ENCODE assay signal across 14 cellular contexts in genomic region chr6:40164345-40164755, GRCh38.
DNase-seq lines count a peak whose midpoint lies in the region; ATAC-seq lines count a peak whose summit lies in the region.
"Had no signal": no experiment of that assay in that cellular context is flagged by ENCODE, and none has a peak within 500 bp of the region (broad histone marks: within the 10 kb centered on the region; RNA-seq: fewer than 3 reads in every experiment).

No MANE protein-coding gene starts in this region.

- WGBS in trophoblast cell (ENCODE audit: extremely low coverage, insufficient coverage, insufficient read length) = no CpG with 5 or more reads among the region's 8 CpGs

- H3K18ac ChIP-seq in trophoblast cell (ENCODE audit: low read length) = no peak overlapping the region

- no peak for ATAC-seq in stimulated activated memory B cell treated with anti-CD40 and anti-IgM and Interleukin-4, amounts not matched to agents 10 μg/mL and 1 μg/mL and 100 μg/mL, for 72 hours
- ATAC-seq: activated CD8-positive, alpha-beta T cell treated with anti-CD3 and anti-CD28 coated beads for 36 hours; stimulated activated naive B cell treated with anti-CD40 and anti-IgM and Interleukin-4, amounts not matched to agents 10 μg/mL and 1 μg/mL and 100 μg/mL, for 72 hours had no signal

- no peak overlapping the region for H2BK12ac ChIP-seq in trophoblast cell (ENCODE audit: low read length)

- H3K9ac ChIP-seq in trophoblast cell (ENCODE audit: low read length) = no peak overlapping the region

- H4K91ac ChIP-seq in trophoblast cell (ENCODE audit: low read depth, low read length) = no peak overlapping the region

- H3K9me3 ChIP-seq in trophoblast cell (ENCODE audit: insufficient read depth, low read depth, low read length) = no peaks in the 10 kb centered on the region

- no peak overlapping the region for H2AK5ac ChIP-seq in trophoblast cell (ENCODE audit: low read length)

- no peaks in the 10 kb centered on the region for H3K27me3 ChIP-seq in H7 (ENCODE audit: control insufficient read depth, insufficient read depth, low read length)
- H3K27me3 ChIP-seq in trophoblast cell (ENCODE audit: insufficient read depth, low read length) = no peaks in the 10 kb centered on the region

- no peaks in the 10 kb centered on the region for H3K36me3 Mint-ChIP-seq in stimulated activated memory B cell treated with anti-CD40 and anti-IgM and Interleukin-4, amounts not matched to agents 10 μg/mL and 1 μg/mL and 100 μg/mL, for 72 hours
- H3K36me3 Mint-ChIP-seq: stimulated activated naive B cell treated with anti-CD40 and anti-IgM and Interleukin-4, amounts not matched to agents 10 μg/mL and 1 μg/mL and 100 μg/mL, for 72 hours had no signal

- H3K4me1 ChIP-seq in trophoblast cell (ENCODE audit: control insufficient read depth in 1 of 2, insufficient read depth in 2 of 2, low read length in 2 of 2) = no peaks in the 10 kb centered on the region

- H3K36me3 ChIP-seq in H7 (replicated peaks; ENCODE audit: control insufficient read depth, insufficient read depth, low read length) = no peaks in the 10 kb centered on the region
- no peaks in the 10 kb centered on the region for H3K36me3 ChIP-seq in trophoblast cell (ENCODE audit: control insufficient read depth in 1 of 2, insufficient read depth in 2 of 2, low read length in 2 of 2)

- no peak overlapping the region for H4K8ac ChIP-seq in trophoblast cell (ENCODE audit: low read depth, low read length)

- H3K4me1 Mint-ChIP-seq in stimulated activated memory B cell treated with anti-CD40 and anti-IgM and Interleukin-4, amounts not matched to agents 10 μg/mL and 1 μg/mL and 100 μg/mL, for 72 hours = no peaks in the 10 kb centered on the region
- H3K4me1 Mint-ChIP-seq: neural crest cell had no signal

- no peaks in the 10 kb centered on the region for H3K79me1 ChIP-seq in trophoblast cell (ENCODE audit: low read length)

- H2BK120ac ChIP-seq in trophoblast cell (ENCODE audit: insufficient read depth, low read length, poor library complexity) = no peak overlapping the region

- H2AFZ ChIP-seq in trophoblast cell (ENCODE audit: insufficient read depth, low read length, poor library complexity) = no peak overlapping the region

- DNase-seq in H7 (peak; percentile 7), OCI-M1 (lab: John Stamatoyannopoulos, UW) (peak; percentile 32), globus pallidus (ENCODE audit: low spot score) (peak; percentile 64), skeletal muscle cell (ENCODE audit: low read depth) (peak; percentile 1), SW 1271 (lab: John Stamatoyannopoulos, UW) (no peak), trophoblast cell (no peak)
- DNase-seq: activated CD8-positive, alpha-beta T cell treated with anti-CD3 and anti-CD28 coated beads for 36 hours; activated naive CD4-positive, alpha-beta T cell; Calu3; MV-4-11; stimulated activated naive B cell treated with anti-CD40 and anti-IgM and Interleukin-4, amounts not matched to agents 10 μg/mL and 1 μg/mL and 100 μg/mL, for 72 hours; T-helper 1 cell had no signal

- no peak overlapping the region for H3K14ac ChIP-seq in trophoblast cell (ENCODE audit: low read length)

- no peak overlapping the region for H3K4ac ChIP-seq in trophoblast cell (ENCODE audit: low read depth, low read length)

- H3K23ac ChIP-seq in trophoblast cell (ENCODE audit: low read length) = no peak overlapping the region

- H3K9me3 Mint-ChIP-seq in stimulated activated memory B cell treated with anti-CD40 and anti-IgM and Interleukin-4, amounts not matched to agents 10 μg/mL and 1 μg/mL and 100 μg/mL, for 72 hours = no peaks in the 10 kb centered on the region
- H3K9me3 Mint-ChIP-seq: activated CD8-positive, alpha-beta T cell treated with anti-CD3 and anti-CD28 coated beads for 36 hours; neural crest cell had no signal

- no peaks in the 10 kb centered on the region for H3K79me2 ChIP-seq in trophoblast cell (ENCODE audit: control insufficient read depth, insufficient read depth, low read length, poor library complexity)

- H3K27me3 Mint-ChIP-seq in stimulated activated memory B cell treated with anti-CD40 and anti-IgM and Interleukin-4, amounts not matched to agents 10 μg/mL and 1 μg/mL and 100 μg/mL, for 72 hours = peaks cover 32% of the 10 kb centered on the region

- H3K27ac Mint-ChIP-seq in stimulated activated memory B cell treated with anti-CD40 and anti-IgM and Interleukin-4, amounts not matched to agents 10 μg/mL and 1 μg/mL and 100 μg/mL, for 72 hours = no peak overlapping the region
- H3K27ac Mint-ChIP-seq: activated CD8-positive, alpha-beta T cell treated with anti-CD3 and anti-CD28 coated beads for 36 hours; stimulated activated naive B cell treated with anti-CD40 and anti-IgM and Interleukin-4, amounts not matched to agents 10 μg/mL and 1 μg/mL and 100 μg/mL, for 72 hours had no signal

- no peak overlapping the region for H2BK5ac ChIP-seq in trophoblast cell (ENCODE audit: low read depth, low read length, poor library complexity)

- no peak overlapping the region for H3K27ac ChIP-seq in trophoblast cell (ENCODE audit: low read depth, low read length)

- H3K4me2 ChIP-seq in trophoblast cell (ENCODE audit: low read length) = no peak overlapping the region

- no peak overlapping the region for H3K4me3 ChIP-seq in H7 (ENCODE audit: insufficient read depth, low read depth, low read length)
- no peak overlapping the region for H3K4me3 ChIP-seq in skeletal muscle cell (ENCODE audit: low read depth, low read length)
- no peak overlapping the region for H3K4me3 ChIP-seq in trophoblast cell (ENCODE audit: low read depth, low read length)

- H3K4me3 Mint-ChIP-seq in stimulated activated memory B cell treated with anti-CD40 and anti-IgM and Interleukin-4, amounts not matched to agents 10 μg/mL and 1 μg/mL and 100 μg/mL, for 72 hours = no peak overlapping the region
- H3K4me3 Mint-ChIP-seq: activated CD8-positive, alpha-beta T cell treated with anti-CD3 and anti-CD28 coated beads for 36 hours; neural crest cell; stimulated activated naive B cell treated with anti-CD40 and anti-IgM and Interleukin-4, amounts not matched to agents 10 μg/mL and 1 μg/mL and 100 μg/mL, for 72 hours had no signal

- H4K12ac ChIP-seq in trophoblast cell (ENCODE audit: low read depth, low read length) = no peak overlapping the region

Comparison
In these comparisons a context has a peak if more than half of its experiments do, and no peak if none do; other contexts are left out.
1. DNase-seq: peak in H7 (single experiment), OCI-M1 (single experiment), globus pallidus (single experiment) and skeletal muscle cell (single experiment); none in SW 1271 (0 of 2) and trophoblast cell (0 of 2).